In genomic region chr20:50341050-50341449, GRCh38 we compare ENCODE assay signal across 10 cellular contexts.
DNase-seq lines count a peak whose midpoint lies in the region; ATAC-seq and TF ChIP-seq lines count a peak whose summit lies in the region.
"Had no signal": no experiment of that assay in that cellular context is flagged by ENCODE, and none has a peak within 500 bp of the region (broad histone marks: within the 10 kb centered on the region; RNA-seq: fewer than 3 reads in every experiment).

No MANE protein-coding gene starts in this region.

- no peak overlapping the region for H3K9ac ChIP-seq in mammary epithelial cell (ENCODE audit: insufficient read depth, low read length)
- H3K9ac ChIP-seq in IMR-90 (ENCODE audit: low read depth, low read length) = no peak overlapping the region

- H3K79me1 ChIP-seq in IMR-90 (ENCODE audit: low read depth in 1 of 2, low read length in 2 of 2) = peaks cover 0 to 7% of the 10 kb centered on the region in 2 experiments; a peak in 2 of 4 replicates

- no peak overlapping the region for H2AK9ac ChIP-seq in IMR-90 (replicated peaks; ENCODE audit: low read depth, low read length, poor library complexity)

- no peaks in the 10 kb centered on the region for H4K20me1 ChIP-seq in mammary epithelial cell (ENCODE audit: insufficient read depth, low read length)
- H4K20me1 ChIP-seq in IMR-90 (ENCODE audit: insufficient read depth, low read length) = no peaks in the 10 kb centered on the region

- H3K4ac ChIP-seq in IMR-90 (ENCODE audit: low read depth, low read length) = 0 out of 2 replicates have a peak overlapping the region, but pooled peaks have one; percentile 10

- no peaks in the 10 kb centered on the region for H3K79me2 ChIP-seq in mammary epithelial cell (ENCODE audit: insufficient read depth, low read length)

- H3K14ac ChIP-seq in IMR-90 (replicated peaks; ENCODE audit: low read depth, low read length) = no peak overlapping the region

- H3K4me1 ChIP-seq in breast epithelium = peaks cover 8 to 39% of the 10 kb centered on the region in 2 donors
- peaks cover 23% of the 10 kb centered on the region for H3K4me1 ChIP-seq in mammary epithelial cell (ENCODE audit: insufficient read depth, low read length)
- peaks cover 19% of the 10 kb centered on the region for H3K4me1 ChIP-seq in IMR-90 (ENCODE audit: control insufficient read depth, insufficient read depth, low read length)

- TF ChIP-seq POLR2A in breast epithelium (IDR thresholded peaks at IDR 0.05) = no peak
- no peak for TF ChIP-seq POLR2A in IMR-90 (IDR thresholded peaks at IDR 0.05; ENCODE audit: low read depth, low read length)

- no peak for DNase-seq in breast epithelium (ENCODE audit: low spot score in 2 of 2)
- no peak for DNase-seq in mammary epithelial cell
- DNase-seq in IMR-90 = no peak
- DNase-seq in posterior vena cava (ENCODE audit: low spot score) = peak; percentile 73
- DNase-seq in midbrain (lab: John Stamatoyannopoulos, UW) = no peak
- DNase-seq: Caco-2; CD4-positive, alpha-beta T cell; H9 had no signal

- TF ChIP-seq RAD21 in IMR-90 (IDR thresholded peaks at IDR 0.05; ENCODE audit: low read length) = no peak

- dilution Hi-C loops in mammary epithelial cell (cut with HindIII; ENCODE audit: low sequenced_read_pairs) = no loop called here
- dilution Hi-C loops in IMR-90 (cut with HindIII; ENCODE audit: low sequenced_read_pairs, unreplicated experiment) = no loop called here

- TF ChIP-seq CTCF in breast epithelium (IDR thresholded peaks at IDR 0.05) = no peak
- TF ChIP-seq CTCF in mammary epithelial cell (conservative IDR thresholded peaks at IDR 0.05 in 1 of 2, IDR thresholded peaks at IDR 0.05 in 1 of 2; ENCODE audit: extremely low read depth in 1 of 2, insufficient read depth in 1 of 2, low read depth in 1 of 2, low read length in 2 of 2) = no peak
- no peak for TF ChIP-seq CTCF in IMR-90 (conservative IDR thresholded peaks at IDR 0.05; ENCODE audit: low read depth, low read length)

- ATAC-seq in IMR-90 (ENCODE audit: low read depth) (no peak), HG02763 (IDR thresholded peaks at IDR 0.05; ENCODE audit: unreplicated experiment) (no peak)

- WGBS in mammary epithelial cell (ENCODE audit: low coverage, missing lambda C conversion rate) = 73% methylated on average over 9 of the region's 9 CpGs
- no CpG with 5 or more reads among the region's 9 CpGs for WGBS in IMR-90 (ENCODE audit: extremely low coverage in 2 of 2, insufficient read length in 1 of 2), 2 experiments

- no peak overlapping the region for H4K5ac ChIP-seq in IMR-90 (ENCODE audit: low read depth, low read length)

- POLR2A ChIA-PET in IMR-90 (lab: Charles Lee; ENCODE audit: unreplicated experiment) = no interaction called here

- no peak overlapping the region for H2BK20ac ChIP-seq in IMR-90 (ENCODE audit: low read depth, low read length)

- H3K9me3 ChIP-seq in breast epithelium (no peaks in the 10 kb centered on the region), mammary epithelial cell (replicated peaks; ENCODE audit: insufficient read depth, low read length) (no peaks in the 10 kb centered on the region), IMR-90 (ENCODE audit: control insufficient read depth, insufficient read depth, low read length) (no peaks in the 10 kb centered on the region)
- H3K9me3 ChIP-seq: Caco-2 had no signal

- no peak overlapping the region for H3K4me2 ChIP-seq in mammary epithelial cell (ENCODE audit: insufficient read depth, low read depth, low read length)
- no peak overlapping the region for H3K4me2 ChIP-seq in IMR-90 (ENCODE audit: low read depth, low read length)

- H4K8ac ChIP-seq in IMR-90 (ENCODE audit: low read depth in 2 of 2, low read length in 2 of 2) = no peak overlapping the region

- no peak overlapping the region for H2BK5ac ChIP-seq in IMR-90 (ENCODE audit: low read depth, low read length, poor library complexity, severe bottlenecking)

- CTCF ChIA-PET in mammary epithelial cell (lab: Charles Lee; ENCODE audit: low non-redundant PET) = no interaction called here
- CTCF ChIA-PET in IMR-90 (lab: Yijun Ruan, JAX) = no interaction called here

- H3K23ac ChIP-seq in IMR-90 (ENCODE audit: low read depth, low read length) = no peak overlapping the region

- H2AK5ac ChIP-seq in IMR-90 (ENCODE audit: low read depth, low read length) = peak overlapping the region; percentile 66; the same call in 1 of the 2 replicates

- no peak overlapping the region for H2AFZ ChIP-seq in mammary epithelial cell (ENCODE audit: low read depth, low read length)
- no peak overlapping the region for H2AFZ ChIP-seq in IMR-90 (replicated peaks; ENCODE audit: low read length, poor library complexity)

- BruUV-seq in mammary epithelial cell (replicated peaks; lab: Mats Ljungman, UMichigan) (no TSS peak), IMR-90 (replicated peaks; lab: Mats Ljungman, UMichigan) (no TSS peak)

- H2BK15ac ChIP-seq in IMR-90 (ENCODE audit: low read depth, low read length) = no peak overlapping the region; the same call in 2 of the 3 replicates

- H4K91ac ChIP-seq in IMR-90 (ENCODE audit: insufficient read depth, low read depth, low read length) = no peak overlapping the region

- H2BK120ac ChIP-seq in IMR-90 (ENCODE audit: low read depth, low read length) = no peak overlapping the region

- H3K18ac ChIP-seq in IMR-90 (ENCODE audit: low read depth, low read length) = no peak overlapping the region

- H3K27me3 ChIP-seq in breast epithelium (no peaks in the 10 kb centered on the region), mammary epithelial cell (ENCODE audit: insufficient read depth, low read length) (no peaks in the 10 kb centered on the region), IMR-90 (ENCODE audit: control insufficient read depth, insufficient read depth, low read length) (no peaks in the 10 kb centered on the region)

- H3K9me1 ChIP-seq in IMR-90 (ENCODE audit: insufficient read depth, low read length) = peaks cover 20% of the 10 kb centered on the region

- intact Hi-C loops in breast epithelium (cut with DNase I; ENCODE audit: low total_unique reads) (loop anchor here (1.0 kb wide), 1 partner anchor 9 kb away; no protein-coding TSS in a partner anchor), mammary epithelial cell (cut with micrococcal nuclease) (no loop called here), IMR-90 (cut with micrococcal nuclease) (no loop called here), posterior vena cava (cut with DNase I) (no loop called here)

- in situ Hi-C loops in mammary epithelial cell (cut with MboI; ENCODE audit: low sequenced_read_pairs in 2 of 2) = no loop called here
- in situ Hi-C loops in IMR-90 (cut with MboI; ENCODE audit: low sequenced_read_pairs) = no loop called here

- H3K36me3 ChIP-seq in breast epithelium = no peaks in the 10 kb centered on the region
- H3K36me3 ChIP-seq in mammary epithelial cell (ENCODE audit: insufficient read depth, low read length) = no peaks in the 10 kb centered on the region
- H3K36me3 ChIP-seq in IMR-90 (ENCODE audit: control insufficient read depth, insufficient read depth, low read length) = no peaks in the 10 kb centered on the region

- no peak overlapping the region for H3K4me3 ChIP-seq in breast epithelium
- no peak overlapping the region for H3K4me3 ChIP-seq in mammary epithelial cell (replicated peaks in 1 of 3; ENCODE audit: insufficient read depth in 1 of 3, low read depth in 2 of 3, low read length in 3 of 3)
- no peak overlapping the region for H3K4me3 ChIP-seq in IMR-90 (ENCODE audit: insufficient read depth, low read depth, low read length)

- H3K56ac ChIP-seq in IMR-90 (ENCODE audit: extremely low read depth, insufficient read depth, low read length) = no peak overlapping the region

- H3K27ac ChIP-seq in breast epithelium = peak overlapping the region; percentile 86 to 91
- no peak overlapping the region for H3K27ac ChIP-seq in mammary epithelial cell (ENCODE audit: insufficient read depth, low read depth, low read length)
- H3K27ac ChIP-seq in IMR-90 (ENCODE audit: insufficient read depth, low read length) = no peak overlapping the region
- H3K27ac ChIP-seq: C4-2B had no signal

TF ChIP-seq in IMR-90, 13 proteins besides CTCF, POLR2A, EP300 and RAD21:
- TF ChIP-seq MAFK (IDR thresholded peaks at IDR 0.05; ENCODE audit: low read depth, low read length) (no peak), RFX5 (IDR thresholded peaks at IDR 0.05; ENCODE audit: low read depth, low read length) (no peak), USF2 (IDR thresholded peaks at IDR 0.05; ENCODE audit: low read depth, low read length) (no peak), FOS (IDR thresholded peaks at IDR 0.05; ENCODE audit: low read depth, low read length) (no peak)
- TF ChIP-seq, protein P1, sequence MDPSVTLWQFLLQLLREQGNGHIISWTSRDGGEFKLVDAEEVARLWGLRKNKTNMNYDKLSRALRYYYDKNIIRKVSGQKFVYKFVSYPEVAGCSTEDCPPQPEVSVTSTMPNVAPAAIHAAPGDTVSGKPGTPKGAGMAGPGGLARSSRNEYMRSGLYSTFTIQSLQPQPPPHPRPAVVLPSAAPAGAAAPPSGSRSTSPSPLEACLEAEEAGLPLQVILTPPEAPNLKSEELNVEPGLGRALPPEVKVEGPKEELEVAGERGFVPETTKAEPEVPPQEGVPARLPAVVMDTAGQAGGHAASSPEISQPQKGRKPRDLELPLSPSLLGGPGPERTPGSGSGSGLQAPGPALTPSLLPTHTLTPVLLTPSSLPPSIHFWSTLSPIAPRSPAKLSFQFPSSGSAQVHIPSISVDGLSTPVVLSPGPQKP (IDR thresholded peaks at IDR 0.05; ENCODE audit: borderline replicate concordance, low read depth, low read length) = no peak
TF ChIP-seq in IMR-90: peak in this region for 0.

Comparison
In these comparisons a context has a peak if more than half of its experiments do, and no peak if none do; other contexts are left out.
1. H3K27ac ChIP-seq: peak in breast epithelium (2 of 2); none in mammary epithelial cell (single experiment) and IMR-90 (single experiment).